In the genomic region with DNA sequence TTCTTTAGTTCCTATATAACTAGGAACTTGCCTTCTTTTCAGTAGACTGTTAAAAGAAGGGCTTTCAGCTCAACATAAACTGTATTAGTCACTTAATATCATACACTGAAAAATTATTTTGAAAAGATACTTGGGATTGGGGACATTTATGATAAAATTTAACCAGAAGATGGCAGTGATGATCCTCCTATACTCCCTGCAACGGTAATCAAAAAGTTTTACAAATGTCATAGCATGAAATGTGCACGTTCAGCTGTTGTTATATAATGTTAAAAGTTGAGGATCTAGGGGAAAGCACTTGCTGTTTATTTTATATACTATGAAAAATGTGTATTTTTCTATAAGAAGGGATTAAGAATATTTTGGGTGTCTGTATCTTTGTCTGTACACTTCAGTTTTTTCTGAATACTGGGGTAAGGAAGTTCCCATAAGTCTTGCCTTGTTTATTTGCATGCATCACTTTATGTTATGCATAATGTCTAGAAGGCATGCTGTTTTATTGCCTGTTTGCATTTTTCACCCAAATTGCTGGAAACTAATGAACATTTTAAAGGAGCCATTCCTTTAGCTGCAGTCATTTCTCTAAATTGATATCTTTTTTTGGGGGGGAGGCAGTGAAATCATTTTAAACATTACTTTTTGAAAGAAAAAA, we compare ENCODE assay signal across 8 cellular contexts. TPM values are rescaled to one million over a fixed set of nuclear protein-coding genes. Genes with fewer than 3 reads are reported as not detected.
DNase-seq lines count a peak whose midpoint lies in the region; ATAC-seq and TF ChIP-seq lines count a peak whose summit lies in the region.

No MANE protein-coding gene starts in this region.

- H3K79me2 ChIP-seq in GM23248 (ENCODE audit: insufficient read depth), result peaks cover 91% of the 10 kb centered on the region

- ATAC-seq in RWPE2 (ENCODE audit: low read depth), result peak; percentile 56; the same call in 1 of the 3 replicates
- ATAC-seq in activated CD8-positive, alpha-beta memory T cell treated with anti-CD3 and anti-CD28 coated beads, Interleukin-2, amount 10 ng/mL, durations not matched to agents 7 days and 5 days, result no peak

- H3K36me3 Mint-ChIP-seq in glutamatergic neuron (ENCODE audit: unreplicated experiment), result no peaks in the 10 kb centered on the region
- H3K36me3 Mint-ChIP-seq in activated CD8-positive, alpha-beta memory T cell treated with anti-CD3 and anti-CD28 coated beads, Interleukin-2, amount 10 ng/mL, durations not matched to agents 7 days and 5 days, result peaks cover 3% of the 10 kb centered on the region

- H3K4me1 ChIP-seq in GM23248 (ENCODE audit: insufficient read depth) (peaks cover 26% of the 10 kb centered on the region), RWPE2 (ENCODE audit: insufficient read depth, poor library complexity, severe bottlenecking) (peaks cover 30% of the 10 kb centered on the region)

- H3K4me2 ChIP-seq in GM23248 (ENCODE audit: unreplicated experiment), result no peak overlapping the region

- CTCF ChIA-PET in activated CD8-positive, alpha-beta memory T cell treated with anti-CD3 and anti-CD28 coated beads, Interleukin-2, amount 10 ng/mL, durations not matched to agents 7 days and 5 days (lab: Charles Lee), result interaction anchor here (0.6 to 11.1 kb wide), 6 partner anchors 10 to 761 kb away, joined by 3 to 142 read pairs (median 4); partner anchors contain the start of gene DLX2

- peaks cover 8% of the 10 kb centered on the region for H3K4me1 Mint-ChIP-seq in glutamatergic neuron (ENCODE audit: low read depth, unreplicated experiment)
- peaks cover 2% of the 10 kb centered on the region for H3K4me1 Mint-ChIP-seq in activated CD8-positive, alpha-beta memory T cell treated with anti-CD3 and anti-CD28 coated beads, Interleukin-2, amount 10 ng/mL, durations not matched to agents 7 days and 5 days

- H3K36me3 ChIP-seq in GM23248 (ENCODE audit: low read depth), result peaks cover 21% of the 10 kb centered on the region; the same call in 1 of the 2 replicates
- H3K36me3 ChIP-seq in RWPE2 (ENCODE audit: low read depth), result peaks cover 68% of the 10 kb centered on the region

- H3K27me3 ChIP-seq in GM23248 (replicated peaks; ENCODE audit: insufficient read depth), result no peaks in the 10 kb centered on the region
- H3K27me3 ChIP-seq in RWPE2 (ENCODE audit: insufficient read depth, poor library complexity, severe bottlenecking), result no peaks in the 10 kb centered on the region

- no peaks in the 10 kb centered on the region for H3K27me3 Mint-ChIP-seq in glutamatergic neuron (ENCODE audit: unreplicated experiment)
- H3K27me3 Mint-ChIP-seq in activated CD8-positive, alpha-beta memory T cell treated with anti-CD3 and anti-CD28 coated beads, Interleukin-2, amount 10 ng/mL, durations not matched to agents 7 days and 5 days, result no peaks in the 10 kb centered on the region

- no peak overlapping the region for H3K27ac Mint-ChIP-seq in glutamatergic neuron (ENCODE audit: unreplicated experiment)
- no peak overlapping the region for H3K27ac Mint-ChIP-seq in activated CD8-positive, alpha-beta memory T cell treated with anti-CD3 and anti-CD28 coated beads, Interleukin-2, amount 10 ng/mL, durations not matched to agents 7 days and 5 days

- DNase-seq in GM23248, result peak; percentile 56
- DNase-seq in RWPE2 (ENCODE audit: low spot score), result no peak
- DNase-seq in glutamatergic neuron, result no peak
- no peak for DNase-seq in cerebellar nuclear complex (lab: John Stamatoyannopoulos, UW)
- DNase-seq in D341Med (ENCODE audit: low spot score), result no peak
- no peak for DNase-seq in activated CD8-positive, alpha-beta memory T cell treated with anti-CD3 and anti-CD28 coated beads, Interleukin-2, amount 10 ng/mL, durations not matched to agents 7 days and 5 days
- DNase-seq in HPDE6-E6E7 (ENCODE audit: extremely low spot score), result no peak

- peaks cover 14% of the 10 kb centered on the region for H3F3A ChIP-seq in GM23248 (ENCODE audit: insufficient read depth)

- H3K9me3 ChIP-seq in GM23248 (ENCODE audit: low read depth), result no peaks in the 10 kb centered on the region
- no peaks in the 10 kb centered on the region for H3K9me3 ChIP-seq in RWPE2 (ENCODE audit: severe bottlenecking)

- no peaks in the 10 kb centered on the region for H3K9me2 ChIP-seq in GM23248 (ENCODE audit: insufficient read depth)

- no peak overlapping the region for H3K27ac ChIP-seq in C4-2B
- H3K27ac ChIP-seq in GM23248, result no peak overlapping the region
- peak overlapping the region; percentile 59 for H3K27ac ChIP-seq in RWPE2 (ENCODE audit: poor library complexity, severe bottlenecking)

- H3K4me3 Mint-ChIP-seq in glutamatergic neuron (ENCODE audit: unreplicated experiment), result no peak overlapping the region
- H3K4me3 Mint-ChIP-seq in activated CD8-positive, alpha-beta memory T cell treated with anti-CD3 and anti-CD28 coated beads, Interleukin-2, amount 10 ng/mL, durations not matched to agents 7 days and 5 days, result no peak overlapping the region

- H3K4me3 ChIP-seq in GM23248, result no peak overlapping the region
- no peak overlapping the region for H3K4me3 ChIP-seq in RWPE2 (ENCODE audit: severe bottlenecking)

- H3K9me3 Mint-ChIP-seq in glutamatergic neuron (ENCODE audit: unreplicated experiment), result no peaks in the 10 kb centered on the region
- no peaks in the 10 kb centered on the region for H3K9me3 Mint-ChIP-seq in activated CD8-positive, alpha-beta memory T cell treated with anti-CD3 and anti-CD28 coated beads, Interleukin-2, amount 10 ng/mL, durations not matched to agents 7 days and 5 days (ENCODE audit: low read depth)

- 7 to 11% methylated on average over 2 of the region's 2 CpGs for whole genome bisulfite sequencing in GM23248 (ENCODE audit: low coverage in 1 of 2, low lambda C conversion rate in 2 of 2, missing lambda C conversion rate in 2 of 2), 2 experiments

- no peak overlapping the region for H3K9ac ChIP-seq in GM23248

- no peak overlapping the region for H2AFZ ChIP-seq in GM23248

- in situ Hi-C loops in GM23248 (cut with MboI), result loop anchor here (10.0 kb wide), 1 partner anchor 419 kb away; no protein-coding TSS in a partner anchor

- TF ChIP-seq CTCF in C4-2B (conservative IDR thresholded peaks at IDR 0.05) (peak; percentile 65), RWPE2 (IDR thresholded peaks at IDR 0.05; ENCODE audit: poor library complexity, severe bottlenecking) (peak; percentile 76), glutamatergic neuron (IDR thresholded peaks at IDR 0.05; ENCODE audit: partially characterized antibody, unreplicated experiment) (peak; percentile 17)

- no peaks in the 10 kb centered on the region; the same call in 1 of the 2 replicates for H4K20me1 ChIP-seq in GM23248 (ENCODE audit: insufficient read depth)

RNA-seq across cellular contexts. Expression of gene DYNC1I2, which starts 19.0 kb away (rescaled TPM):
- total RNA-seq in GM23248 (2014; rRNA removed; shearing (Covaris generic)), result 91.7 and 118 TPM in 2 replicates
- polyA plus RNA-seq in GM23248 (2016; fragmentation: Nextera tagmentation; extraction: Ambion mirVana), result 74.3 and 76.7 TPM in 2 replicates
- total RNA-seq in glutamatergic neuron (ENCODE audit: unreplicated experiment), result 363 TPM
- 10 to 100 TPM; 41.6 to 49.5 TPM for total RNA-seq in activated CD8-positive, alpha-beta memory T cell treated with anti-CD3 and anti-CD28 coated beads, Interleukin-2, amount 10 ng/mL, durations not matched to agents 7 days and 5 days

Comparison
In these comparisons a context has a peak if more than half of its experiments do, and no peak if none do; other contexts are left out.
1. CTCF ChIP-seq: peak in every context shown above with its lines; median percentile 76 in RWPE2; 65 in C4-2B; 17 in glutamatergic neuron.